10 cellular contexts compared by ENCODE assay signal in the genomic region with DNA sequence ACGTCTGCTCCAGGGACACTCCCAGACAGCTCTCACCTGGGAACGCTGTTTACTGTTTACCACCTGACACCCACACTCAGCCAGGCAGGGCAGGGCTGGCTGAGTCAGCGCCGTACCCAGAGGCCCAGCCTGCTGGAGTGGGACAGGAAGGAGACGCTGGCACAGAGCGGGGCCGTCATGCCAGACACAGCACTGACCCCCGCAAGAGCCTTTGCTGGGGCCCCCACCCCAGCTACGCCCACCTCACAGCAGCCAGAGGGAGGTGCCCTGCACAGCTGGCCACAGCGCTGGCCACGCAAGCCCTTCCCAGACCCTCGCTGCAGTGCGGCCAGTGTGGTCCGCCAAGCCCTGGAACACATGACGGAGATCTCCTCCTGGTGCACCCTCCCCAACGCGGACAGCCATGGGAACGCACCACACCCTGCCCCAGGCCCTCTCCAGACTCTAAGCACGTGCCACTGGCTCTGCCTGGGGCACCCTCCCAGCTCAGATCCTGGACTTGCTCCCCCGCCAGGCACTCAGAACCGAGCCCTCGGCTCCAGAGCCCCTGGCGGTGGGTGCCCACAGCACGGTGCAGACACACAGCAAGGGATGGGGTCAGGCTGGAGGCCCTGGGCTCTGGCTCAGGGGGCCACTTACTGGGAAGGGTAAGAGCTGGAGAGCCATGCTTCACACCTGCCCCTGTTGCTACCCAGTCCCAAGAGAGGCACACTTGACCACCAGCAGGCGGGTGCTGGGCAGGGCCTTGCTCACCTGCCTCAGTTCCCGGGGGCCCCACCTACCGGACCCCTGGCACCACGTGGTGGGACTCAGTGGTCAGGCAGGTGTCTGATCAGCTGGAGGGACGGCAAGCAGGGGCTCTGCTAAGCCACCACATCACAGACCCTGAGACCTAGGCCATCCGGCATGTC. TPM values are rescaled to one million over a fixed set of nuclear protein-coding genes. Genes with fewer than 3 reads are reported as not detected.
A peak's percentile ranks its signal among the peaks of the same experiment; 100 is the strongest.
DNase-seq lines count a peak whose midpoint lies in the region; ATAC-seq, FAIRE-seq and TF ChIP-seq lines count a peak whose summit lies in the region.
"Had no signal": no experiment of that assay in that cellular context is flagged by ENCODE, and none has a peak within 500 bp of the region (broad histone marks: within the 10 kb centered on the region; RNA-seq: fewer than 3 reads in every experiment).

No MANE protein-coding gene starts in this region.

- H3K9me3 ChIP-seq in esophagus squamous epithelium (no peaks in the 10 kb centered on the region), pancreas (no peaks in the 10 kb centered on the region)
- no peaks in the 10 kb centered on the region for H3K9me3 ChIP-seq in effector memory CD4-positive, alpha-beta T cell (ENCODE audit: control insufficient read depth, low read length)

- ATAC-seq in pancreas = peak; percentile 50 to 69 (median 64)
- ATAC-seq: stimulated activated effector memory CD8-positive, alpha-beta T cell treated with anti-CD3 and anti-CD28 coated beads, Interleukin-12 subunit alpha, Interleukin-12 subunit beta, amount 100 ng/mL, for 72 hours had no signal

- H3K27ac ChIP-seq in esophagus squamous epithelium (peak overlapping the region; percentile 93 to 99 (median 98)), pancreas (peak overlapping the region; percentile 7 to 71 (median 56))
- H3K27ac ChIP-seq in effector memory CD4-positive, alpha-beta T cell (ENCODE audit: insufficient read depth, low read length, poor library complexity, severe bottlenecking) = no peak overlapping the region

- FAIRE-seq in pancreas (lab: Jason Lieb, UNC) = no peak

- H3K4me1 ChIP-seq in esophagus squamous epithelium = peaks cover 89 to 100% (median 92%) of the 10 kb centered on the region in 3 donors
- peaks cover 25 to 37% (median 25%) of the 10 kb centered on the region in 3 donors for H3K4me1 ChIP-seq in pancreas
- peaks cover 2% of the 10 kb centered on the region for H3K4me1 ChIP-seq in effector memory CD4-positive, alpha-beta T cell (ENCODE audit: control insufficient read depth, insufficient read depth, low read length, poor library complexity, severe bottlenecking)

- DNase-seq in DMS53 treated with DMSO at 0.1 percent for 48 hours (lab: John Stamatoyannopoulos, UW; ENCODE audit: unreplicated experiment) (peak; percentile 76), NCI-H69 (lab: John Stamatoyannopoulos, UW) (peak; percentile 60), esophagus squamous epithelium (lab: John Stamatoyannopoulos, UW) (no peak), pancreas (peak in 5 of 6 donors; percentile 53 to 82 (median 72)), HuH-7.5 (ENCODE audit: low spot score) (no peak), KBM-7 (no peak)
- DNase-seq in activated CD4-positive, alpha-beta T cell treated with anti-CD3 and anti-CD28 coated beads, Interleukin-2, amount 50 U/mL, for 48 hours = no peak
- DNase-seq in effector memory CD4-positive, alpha-beta T cell = no peak
- DNase-seq: activated CD4-positive, alpha-beta T cell treated with anti-CD3 and anti-CD28 coated beads for 4 hours had no signal

- peaks cover 0 to 14% (median 0%) of the 10 kb centered on the region in 4 donors for H3K27me3 ChIP-seq in esophagus squamous epithelium
- H3K27me3 ChIP-seq in pancreas = no peaks in the 10 kb centered on the region
- peaks cover 25% of the 10 kb centered on the region for H3K27me3 ChIP-seq in effector memory CD4-positive, alpha-beta T cell (replicated peaks; ENCODE audit: control insufficient read depth, insufficient read depth, low read length, poor library complexity, severe bottlenecking)

- intact Hi-C loops in esophagus squamous epithelium (cut with DNase I) (no loop called here), pancreas (cut with DNase I) (no loop called here)

- 31 to 33% methylated on average over 4 of the region's 30 CpGs for whole genome bisulfite sequencing in esophagus squamous epithelium, 2 donors
- 62 to 68% methylated on average over 30 of the region's 30 CpGs for WGBS in pancreas, 2 donors

- H3K4me3 ChIP-seq in esophagus squamous epithelium (peak overlapping the region in 3 of 4 donors; percentile 27 to 53 (median 28)), pancreas (no peak overlapping the region)
- no peak overlapping the region for H3K4me3 ChIP-seq in effector memory CD4-positive, alpha-beta T cell (ENCODE audit: insufficient read depth, low read depth, low read length, poor library complexity, severe bottlenecking)

- in situ Hi-C loops in KBM-7 (cut with MboI; ENCODE audit: low pct_unique_long_range_greater_than_20kb, low sequenced_read_pairs) = loop anchor here (10.0 kb wide), 1 partner anchor 72 kb away; no protein-coding TSS in a partner anchor

- H3K36me3 ChIP-seq in esophagus squamous epithelium (no peaks in the 10 kb centered on the region), pancreas (no peaks in the 10 kb centered on the region)
- no peaks in the 10 kb centered on the region for H3K36me3 ChIP-seq in effector memory CD4-positive, alpha-beta T cell (ENCODE audit: control insufficient read depth, insufficient read depth, low read length)

- TF ChIP-seq CTCF in esophagus squamous epithelium (IDR thresholded peaks at IDR 0.05) (peak in 2 of 6 experiments; percentile 26 to 37), pancreas (IDR thresholded peaks at IDR 0.05) (no peak)

- TF ChIP-seq POLR2A in esophagus squamous epithelium (IDR thresholded peaks at IDR 0.05) = peak in 2 of 4 donors; percentile 30 to 47

RNA-seq across cellular contexts. Expression of a gene that starts 5.6 kb away (rescaled TPM):
- total RNA-seq in esophagus squamous epithelium (100 to 1,000 TPM; 147 to 313 (median 172) TPM), pancreas (1 to 10 TPM in 5 of 6 donors, under 1 TPM in 1; 0.75 to 2.4 (median 1.5) TPM)
- polyA plus RNA-seq in pancreas = 1 to 10 TPM; 1.3 to 1.4 TPM

RNA-seq across cellular contexts. Expression of a gene that starts 13.0 kb away (rescaled TPM):
- total RNA-seq in esophagus squamous epithelium (10 to 100 TPM in 1 of 4 donors, 1 to 10 TPM in 3; 5.5 to 19.3 (median 7.3) TPM), pancreas (1 to 10 TPM; 4.7 to 8.3 (median 6.4) TPM)
- 10 to 100 TPM; 23.6 to 32.5 TPM for polyA plus RNA-seq in pancreas

RNA-seq across cellular contexts. Expression of a gene that starts 47.9 kb away (rescaled TPM):
- total RNA-seq in esophagus squamous epithelium = under 1 TPM; 0.18 to 0.95 (median 0.64) TPM
- total RNA-seq in pancreas = 10 to 100 TPM in 1 of 6 donors, 1 to 10 TPM in 2, under 1 TPM in 3; 0.19 to 12.5 (median 0.91) TPM
- polyA plus RNA-seq in pancreas = under 1 TPM; 0.49 to 0.52 TPM

RNA-seq across cellular contexts. Expression of a gene that starts 48.3 kb away (rescaled TPM):
- 10 to 100 TPM; 15.3 to 35.0 (median 23.3) TPM for total RNA-seq in esophagus squamous epithelium
- 1 to 10 TPM; 1.2 to 3.5 (median 2.6) TPM for total RNA-seq in pancreas
- 1 to 10 TPM; 3.1 to 3.3 TPM for polyA plus RNA-seq in pancreas

Comparison
In these comparisons a context has a peak if more than half of its experiments do, and no peak if none do; other contexts are left out.
1. DNase-seq: peak in DMS53 treated with DMSO at 0.1 percent for 48 hours (single experiment), NCI-H69 (single experiment) and pancreas (5 of 6); none in esophagus squamous epithelium (single experiment), HuH-7.5 (single experiment), KBM-7 (single experiment), activated CD4-positive, alpha-beta T cell treated with anti-CD3 and anti-CD28 coated beads, Interleukin-2, amount 50 U/mL, for 48 hours (0 of 2) and effector memory CD4-positive, alpha-beta T cell (0 of 3).
2. H3K4me3 ChIP-seq: peak in esophagus squamous epithelium (3 of 4); none in pancreas (0 of 4) and effector memory CD4-positive, alpha-beta T cell (single experiment).
3. RNA of a gene that starts 5.6 kb away (total RNA-seq): 147 to 313 TPM in esophagus squamous epithelium; 0.75 to 2.4 TPM in pancreas; every median in the first group is over 10 times any median in the second.